ENCODE assay signal across 1 cellular context in the genomic region with DNA sequence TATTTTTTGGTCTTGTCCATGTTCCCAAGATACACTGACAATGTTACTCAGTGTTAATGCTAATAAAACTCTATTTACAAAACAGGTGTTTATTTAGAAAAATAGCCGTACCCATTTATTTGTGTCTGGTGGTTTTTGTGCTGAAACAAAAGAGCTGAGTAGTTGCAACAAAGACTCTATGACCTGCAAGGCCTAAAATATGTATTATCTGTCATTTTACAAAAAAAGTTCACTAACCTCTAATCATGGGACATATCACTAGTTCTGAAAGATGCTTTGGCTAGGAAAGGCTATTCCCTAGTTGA.
TF ChIP-seq lines count a peak whose summit lies in the region.

No MANE protein-coding gene starts in this region.

TF ChIP-seq in H1, 55 proteins besides CTCF, POLR2A, EP300 and RAD21:
- TF ChIP-seq SP2 (IDR thresholded peaks at IDR 0.05; ENCODE audit: low read length) = no peak
- TF ChIP-seq CTBP2 (IDR thresholded peaks at IDR 0.05; ENCODE audit: borderline replicate concordance, insufficient read depth, insufficient read length, low read length) = no peak
- TF ChIP-seq EGR1 (IDR thresholded peaks at IDR 0.05; ENCODE audit: borderline replicate concordance, low read depth, low read length) = no peak
- TF ChIP-seq, protein P1, sequence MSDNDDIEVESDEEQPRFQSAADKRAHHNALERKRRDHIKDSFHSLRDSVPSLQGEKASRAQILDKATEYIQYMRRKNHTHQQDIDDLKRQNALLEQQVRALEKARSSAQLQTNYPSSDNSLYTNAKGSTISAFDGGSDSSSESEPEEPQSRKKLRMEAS (IDR thresholded peaks at IDR 0.05) = no peak
- no peak for TF ChIP-seq TEAD4 (IDR thresholded peaks at IDR 0.05; ENCODE audit: low read depth, low read length)
- no peak for TF ChIP-seq CREB1 (IDR thresholded peaks at IDR 0.05)
- no peak for TF ChIP-seq SUZ12 (IDR thresholded peaks at IDR 0.05; ENCODE audit: low read length)
- no peak for TF ChIP-seq BRCA1 (IDR thresholded peaks at IDR 0.05; ENCODE audit: low read depth, low read length)
- TF ChIP-seq, protein P2, sequence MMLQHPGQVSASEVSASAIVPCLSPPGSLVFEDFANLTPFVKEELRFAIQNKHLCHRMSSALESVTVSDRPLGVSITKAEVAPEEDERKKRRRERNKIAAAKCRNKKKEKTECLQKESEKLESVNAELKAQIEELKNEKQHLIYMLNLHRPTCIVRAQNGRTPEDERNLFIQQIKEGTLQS (IDR thresholded peaks at IDR 0.05; ENCODE audit: insufficient read depth, low read depth, low read length) = no peak
- no peak for TF ChIP-seq ASH2L (IDR thresholded peaks at IDR 0.05; ENCODE audit: low read length)
- TF ChIP-seq, protein P3, sequence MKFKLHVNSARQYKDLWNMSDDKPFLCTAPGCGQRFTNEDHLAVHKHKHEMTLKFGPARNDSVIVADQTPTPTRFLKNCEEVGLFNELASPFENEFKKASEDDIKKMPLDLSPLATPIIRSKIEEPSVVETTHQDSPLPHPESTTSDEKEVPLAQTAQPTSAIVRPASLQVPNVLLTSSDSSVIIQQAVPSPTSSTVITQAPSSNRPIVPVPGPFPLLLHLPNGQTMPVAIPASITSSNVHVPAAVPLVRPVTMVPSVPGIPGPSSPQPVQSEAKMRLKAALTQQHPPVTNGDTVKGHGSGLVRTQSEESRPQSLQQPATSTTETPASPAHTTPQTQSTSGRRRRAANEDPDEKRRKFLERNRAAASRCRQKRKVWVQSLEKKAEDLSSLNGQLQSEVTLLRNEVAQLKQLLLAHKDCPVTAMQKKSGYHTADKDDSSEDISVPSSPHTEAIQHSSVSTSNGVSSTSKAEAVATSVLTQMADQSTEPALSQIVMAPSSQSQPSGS (IDR thresholded peaks at IDR 0.05; ENCODE audit: low read length) = no peak
- no peak for TF ChIP-seq KDM1A (IDR thresholded peaks at IDR 0.05; ENCODE audit: borderline replicate concordance, low read length)
